ENCODE assay signal across 8 cellular contexts in the genomic region with DNA sequence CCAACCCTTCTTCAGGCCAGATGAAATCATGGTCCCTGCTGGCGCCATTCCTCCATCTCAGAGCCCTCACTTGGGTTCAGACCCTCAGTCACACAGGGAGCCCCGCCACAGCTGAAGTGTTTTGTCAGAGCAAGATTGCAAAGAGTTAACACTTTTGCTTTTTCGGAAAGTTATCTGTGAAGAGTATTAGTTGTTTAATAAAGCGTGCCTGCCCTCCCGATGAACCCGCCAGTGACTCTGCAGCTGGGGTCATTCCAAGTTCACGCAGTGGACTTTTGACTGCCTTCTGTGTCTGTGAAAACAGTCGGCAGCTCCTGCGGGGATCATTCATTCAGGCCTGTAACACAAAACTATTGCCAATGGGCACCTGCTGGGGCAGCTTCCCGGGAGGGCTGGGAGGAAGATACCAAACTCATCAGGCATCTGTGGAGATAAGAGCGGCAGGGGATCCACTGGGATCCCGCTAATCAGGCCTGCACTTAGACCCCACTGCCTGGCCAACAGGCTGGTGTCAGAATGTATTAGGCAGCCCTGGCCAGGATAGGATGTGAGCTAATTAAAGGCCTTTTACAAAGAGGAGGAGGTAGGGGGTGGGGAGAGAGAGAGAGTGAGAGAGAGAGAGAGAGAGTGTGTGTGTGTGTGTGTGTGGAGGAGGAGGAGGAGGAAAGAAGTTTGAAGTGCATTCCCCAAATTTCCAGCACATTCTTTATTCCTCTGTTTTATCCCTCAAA.
A peak's percentile ranks its signal among the peaks of the same experiment; 100 is the strongest.
DNase-seq lines count a peak whose midpoint lies in the region; FAIRE-seq and TF ChIP-seq lines count a peak whose summit lies in the region.

No MANE protein-coding gene starts in this region.

- peaks cover 28% of the 10 kb centered on the region for H3K36me3 Mint-ChIP-seq in activated T-helper 1 cell treated with anti-CD3 and anti-CD28 coated beads, Interleukin-12 subunit alpha, Interleukin-12 subunit beta, Interleukin-2, Interleukin-4 antibody, amounts not matched to agents 30 ng/mL and 10 ng/mL and 1 ng/mL, durations not matched to agents 14 hours and 24 hours and 36 hours (ENCODE audit: low read depth)

- H3K4me1 Mint-ChIP-seq in activated T-helper 1 cell treated with anti-CD3 and anti-CD28 coated beads, Interleukin-12 subunit alpha, Interleukin-12 subunit beta, Interleukin-2, Interleukin-4 antibody, amounts not matched to agents 30 ng/mL and 10 ng/mL and 1 ng/mL, durations not matched to agents 14 hours and 24 hours and 36 hours (ENCODE audit: low read depth): peaks cover 60% of the 10 kb centered on the region

- peak overlapping the region; percentile 53 for H3K4me2 ChIP-seq in hepatocyte

- H3K27ac Mint-ChIP-seq in activated T-helper 1 cell treated with anti-CD3 and anti-CD28 coated beads, Interleukin-12 subunit alpha, Interleukin-12 subunit beta, Interleukin-2, Interleukin-4 antibody, amounts not matched to agents 30 ng/mL and 10 ng/mL and 1 ng/mL, durations not matched to agents 14 hours and 24 hours and 36 hours: peak overlapping the region; percentile 92

- WGBS in hepatocyte (ENCODE audit: low lambda C conversion rate, missing lambda C conversion rate): 21% methylated on average over 12 of the region's 12 CpGs
- WGBS in small intestine, 3 donors: 20 to 30% (median 25%) methylated on average over 12 of the region's 12 CpGs

- H3K27me3 ChIP-seq in hepatocyte (no peaks in the 10 kb centered on the region), small intestine (ENCODE audit: control insufficient read depth in 2 of 2, insufficient read depth in 2 of 2, low read length in 2 of 2) (no peaks in the 10 kb centered on the region), WERI-Rb-1 (ENCODE audit: insufficient read depth, low read depth, severe bottlenecking) (no peaks in the 10 kb centered on the region)

- H3K27ac ChIP-seq in hepatocyte (peak overlapping the region; percentile 47), small intestine (ENCODE audit: low read depth in 1 of 2, low read length in 1 of 2) (peak overlapping the region; percentile 38 to 89), WERI-Rb-1 (no peak overlapping the region)

- no peaks in the 10 kb centered on the region for H4K20me1 ChIP-seq in hepatocyte (ENCODE audit: insufficient read depth, poor library complexity, severe bottlenecking)

- TF ChIP-seq CTCF in hepatocyte (IDR thresholded peaks at IDR 0.05; ENCODE audit: poor library complexity) (no peak), WERI-Rb-1 (IDR thresholded peaks at IDR 0.05; ENCODE audit: low read depth, low read length) (no peak)

- intact Hi-C loops in activated T-helper 1 cell treated with anti-CD3 and anti-CD28 coated beads, Interleukin-12 subunit alpha, Interleukin-12 subunit beta, Interleukin-2, Interleukin-4 antibody, amounts not matched to agents 30 ng/mL and 10 ng/mL and 1 ng/mL, durations not matched to agents 14 hours and 24 hours and 36 hours (cut with micrococcal nuclease): loop anchor here (1.0 to 2.0 kb wide), 10 partner anchors 16 to 393 kb away; no protein-coding TSS in a partner anchor

- H3K4me3 ChIP-seq in hepatocyte (no peak overlapping the region), small intestine (ENCODE audit: low read depth in 1 of 2, low read length in 2 of 2) (no peak overlapping the region), WERI-Rb-1 (ENCODE audit: low read depth, low read length) (no peak overlapping the region)

- no peaks in the 10 kb centered on the region for H3K9me2 ChIP-seq in hepatocyte (replicated peaks; ENCODE audit: insufficient read depth)

- H3K27me3 Mint-ChIP-seq in activated T-helper 1 cell treated with anti-CD3 and anti-CD28 coated beads, Interleukin-12 subunit alpha, Interleukin-12 subunit beta, Interleukin-2, Interleukin-4 antibody, amounts not matched to agents 30 ng/mL and 10 ng/mL and 1 ng/mL, durations not matched to agents 14 hours and 24 hours and 36 hours (ENCODE audit: insufficient read depth): peaks cover 3% of the 10 kb centered on the region

- H3K9me3 ChIP-seq in hepatocyte (ENCODE audit: low read depth) (no peaks in the 10 kb centered on the region), small intestine (ENCODE audit: control insufficient read depth, low read depth) (no peaks in the 10 kb centered on the region), WERI-Rb-1 (ENCODE audit: severe bottlenecking) (no peaks in the 10 kb centered on the region)

- H3K4me1 ChIP-seq in hepatocyte (ENCODE audit: insufficient read depth): peaks cover 23% of the 10 kb centered on the region
- H3K4me1 ChIP-seq in small intestine (ENCODE audit: control insufficient read depth in 2 of 2, insufficient read depth in 1 of 2, low read depth in 1 of 2, low read length in 1 of 2): peaks cover 4 to 27% of the 10 kb centered on the region in 2 donors

- no peak for FAIRE-seq in small intestine (lab: Jason Lieb, UNC)

- H3K9me3 Mint-ChIP-seq in activated T-helper 1 cell treated with anti-CD3 and anti-CD28 coated beads, Interleukin-12 subunit alpha, Interleukin-12 subunit beta, Interleukin-2, Interleukin-4 antibody, amounts not matched to agents 30 ng/mL and 10 ng/mL and 1 ng/mL, durations not matched to agents 14 hours and 24 hours and 36 hours: peaks cover 9% of the 10 kb centered on the region

- peak overlapping the region; percentile 37 for H3K4me3 Mint-ChIP-seq in activated T-helper 1 cell treated with anti-CD3 and anti-CD28 coated beads, Interleukin-12 subunit alpha, Interleukin-12 subunit beta, Interleukin-2, Interleukin-4 antibody, amounts not matched to agents 30 ng/mL and 10 ng/mL and 1 ng/mL, durations not matched to agents 14 hours and 24 hours and 36 hours

- DNase-seq in HuH-7 (ENCODE audit: low spot score): peak; percentile 29
- no peak for DNase-seq in activated T-helper 1 cell treated with anti-CD3 and anti-CD28 coated beads, Interleukin-12 subunit alpha, Interleukin-12 subunit beta, Interleukin-2, Interleukin-4 antibody, amounts not matched to agents 30 ng/mL and 10 ng/mL and 1 ng/mL, durations not matched to agents 14 hours and 24 hours and 36 hours (ENCODE audit: low spot score)
- peak; percentile 68 for DNase-seq in hepatocyte (ENCODE audit: low spot score)
- DNase-seq in small intestine: peak; percentile 82
- no peak for DNase-seq in NCI-H510A treated with DMSO at 0.1 percent for 48 hours (lab: John Stamatoyannopoulos, UW)
- no peak for DNase-seq in WERI-Rb-1
- no peak for DNase-seq in activated CD4-positive, alpha-beta T cell treated with anti-CD3 and anti-CD28 coated beads, Interleukin-2, amount 50 U/mL, for 4 hours
- DNase-seq in mesenteric fat pad (ENCODE audit: low spot score): no peak

- H2AFZ ChIP-seq in hepatocyte: no peak overlapping the region

- H3K79me2 ChIP-seq in hepatocyte: peaks cover 3% of the 10 kb centered on the region

- H3K36me3 ChIP-seq in hepatocyte (replicated peaks; ENCODE audit: insufficient read depth, low read depth) (no peaks in the 10 kb centered on the region), small intestine (ENCODE audit: control insufficient read depth in 2 of 2, insufficient read depth in 2 of 2, low read length in 2 of 2) (peaks cover 0 to 2% of the 10 kb centered on the region in 2 donors), WERI-Rb-1 (no peaks in the 10 kb centered on the region)

Comparison
In these comparisons a context has a peak if more than half of its experiments do, and no peak if none do; other contexts are left out.
1. DNase-seq: peak in HuH-7 (single experiment), hepatocyte (single experiment) and small intestine (single experiment); none in activated T-helper 1 cell treated with anti-CD3 and anti-CD28 coated beads, Interleukin-12 subunit alpha, Interleukin-12 subunit beta, Interleukin-2, Interleukin-4 antibody, amounts not matched to agents 30 ng/mL and 10 ng/mL and 1 ng/mL, durations not matched to agents 14 hours and 24 hours and 36 hours (single experiment), NCI-H510A treated with DMSO at 0.1 percent for 48 hours (single experiment), WERI-Rb-1 (single experiment), activated CD4-positive, alpha-beta T cell treated with anti-CD3 and anti-CD28 coated beads, Interleukin-2, amount 50 U/mL, for 4 hours (0 of 2) and mesenteric fat pad (single experiment).